In genomic region chr16:30984669-30985400, GRCh38 we compare ENCODE assay signal across 8 cellular contexts. TPM values are rescaled to one million over a fixed set of nuclear protein-coding genes. Genes with fewer than 3 reads are reported as not detected.
DNase-seq lines count a peak whose midpoint lies in the region; ATAC-seq, FAIRE-seq and TF ChIP-seq lines count a peak whose summit lies in the region.

Gene HSD3B7 (plus strand): TSS chr16:30985207. CDS start chr16:30985659, 452 bp downstream.

- H3K4me3 ChIP-seq in GM06990 (replicated peaks; ENCODE audit: low read depth, low read length) (no peak within 1 kb of the TSS), neutrophil (ENCODE audit: low read depth in 1 of 2, low read length in 1 of 2) (peak within 1 kb of the TSS; percentile 38 to 41)
- no peak within 1 kb of the TSS for H3K4me3 ChIP-seq in Jurkat, Clone E6-1 (ENCODE audit: low read length)

- H3K27ac ChIP-seq in neutrophil, result no peak within 1 kb of the TSS

- TF ChIP-seq CTCF in GM06990 (IDR thresholded peaks at IDR 0.05; ENCODE audit: insufficient read depth, low read length, poor library complexity, severe bottlenecking) (peak; percentile 94), neutrophil (IDR thresholded peaks at IDR 0.05) (peak; percentile 95)

- H3K27me3 ChIP-seq in GM06990 (replicated peaks; ENCODE audit: control insufficient read depth, insufficient read depth, low read length) (no peaks in the 10 kb centered on the region), neutrophil (no peaks in the 10 kb centered on the region)

- H3K9me3 ChIP-seq in neutrophil, result no peaks in the 10 kb centered on the region

- DNase-seq in GM06990 (ENCODE audit: extremely low read depth, insufficient read length) (peak; percentile 72), SHP77 treated with DMSO at 0.1 percent for 48 hours (lab: John Stamatoyannopoulos, UW) (peak; percentile 26), frontal cortex (ENCODE audit: low spot score in 2 of 2) (peak; percentile 88 to 97), stromal cell of bone marrow (ENCODE audit: low read depth) (peak; percentile 58)
- peak; percentile 23 for DNase-seq in Jurkat, Clone E6-1 (ENCODE audit: low read depth, low spot score)
- DNase-seq in activated effector memory CD4-positive, alpha-beta T cell treated with anti-CD3 and anti-CD28 coated beads, Interleukin-2, amount 50 U/mL, for 16 hours, result peak; percentile 93

- peaks cover 4 to 9% of the 10 kb centered on the region in 2 experiments for H3K4me1 ChIP-seq in neutrophil (ENCODE audit: control insufficient read depth in 1 of 2, insufficient read depth in 1 of 2, low read depth in 1 of 2, low read length in 1 of 2)

- H3K36me3 ChIP-seq in GM06990 (ENCODE audit: control insufficient read depth, insufficient read depth, low read length), result peaks cover 27% of the 10 kb centered on the region
- peaks cover 40% of the 10 kb centered on the region for H3K36me3 ChIP-seq in neutrophil

- ATAC-seq in HG02588 (IDR thresholded peaks at IDR 0.05; ENCODE audit: unreplicated experiment), result no peak

- FAIRE-seq in frontal cortex (lab: Jason Lieb, UNC), result no peak

RNA-seq across cellular contexts. Expression of gene HSD3B7, which starts in this region (rescaled TPM):
- not detected for polyA plus RNA-seq in Jurkat, Clone E6-1 (2012; ENCODE audit: insufficient read depth, insufficient read length)
- 2.0 TPM for total RNA-seq in frontal cortex

Comparison
In these comparisons a context has a peak if more than half of its experiments do, and no peak if none do; other contexts are left out.
1. DNase-seq: peak in every context shown above with its lines; median percentile 93 in activated effector memory CD4-positive, alpha-beta T cell treated with anti-CD3 and anti-CD28 coated beads, Interleukin-2, amount 50 U/mL, for 16 hours; 92 in frontal cortex; 72 in GM06990; 58 in stromal cell of bone marrow; 26 in SHP77 treated with DMSO at 0.1 percent for 48 hours; 23 in Jurkat, Clone E6-1.
2. H3K4me3 ChIP-seq: peak in neutrophil (2 of 2); none in GM06990 (single experiment) and Jurkat, Clone E6-1 (single experiment).